ENCODE assay signal across 17 cellular contexts in the genomic region with DNA sequence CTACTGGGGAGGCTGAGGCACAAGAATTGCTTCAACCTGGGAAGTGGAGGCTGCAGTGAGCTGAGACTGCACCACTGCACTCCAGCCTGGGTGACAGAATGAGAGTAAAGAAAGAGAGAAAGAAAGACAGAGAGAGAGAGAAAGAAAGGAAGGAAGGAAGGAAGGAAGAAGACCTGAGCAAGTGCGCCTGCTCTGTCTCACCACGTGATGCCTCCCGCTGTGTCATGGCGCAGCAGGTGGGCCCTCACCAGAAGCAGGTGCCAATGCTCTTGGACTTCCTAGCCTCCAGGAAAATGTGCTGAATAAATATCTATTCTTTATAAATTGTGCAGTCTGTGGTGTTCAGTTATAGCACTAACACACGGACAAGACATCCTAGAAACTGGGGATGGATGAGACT.
"Had no signal": no experiment of that assay in that cellular context is flagged by ENCODE, and none has a peak within 500 bp of the region (broad histone marks: within the 10 kb centered on the region; RNA-seq: fewer than 3 reads in every experiment).

No MANE protein-coding gene starts in this region.

- DNase-seq: Karpas-422, KG1, MG63, NCI-H1092, NCI-H1105 treated with DMSO at 0.1 percent for 48 hours, NCI-H1417 treated with DMSO at 0.1 percent for 48 hours, NCI-H1694, NCI-H187 treated with DMSO at 0.1 percent for 48 hours, NCI-H2029 treated with DMSO at 0.1 percent for 48 hours, NCI-H2227 treated with DMSO at 0.1 percent for 48 hours, NCI-H446 treated with DMSO at 0.1 percent for 48 hours, NCI-H510A treated with DMSO at 0.1 percent for 48 hours, NCI-H526, NCI-H82, Right ventricle myocardium superior, RPMI8226, SIG-M5 had no signal
